Comparison of ENCODE assay signal across 1 cellular context in genomic region chr2:118278046-118278445, GRCh38.
TF ChIP-seq lines count a peak whose summit lies in the region.

No MANE protein-coding gene starts in this region.

TF ChIP-seq in H1, 55 proteins besides CTCF, POLR2A, EP300 and RAD21 (continued from another document):
- TF ChIP-seq NRF1 (IDR thresholded peaks at IDR 0.05; ENCODE audit: low read depth, low read length) (no peak), ASH2L (IDR thresholded peaks at IDR 0.05; ENCODE audit: low read length) (no peak), ATF2 (IDR thresholded peaks at IDR 0.05; ENCODE audit: low read length) (no peak), CREB1 (IDR thresholded peaks at IDR 0.05) (no peak), MAFK (IDR thresholded peaks at IDR 0.05; ENCODE audit: low read depth, low read length) (no peak), EZH2 (IDR thresholded peaks at IDR 0.05; ENCODE audit: low read depth, low read length, severe bottlenecking) (no peak), POLR2AphosphoS5 (IDR thresholded peaks at IDR 0.05; ENCODE audit: low read depth, low read length) (no peak), BACH1 (IDR thresholded peaks at IDR 0.05; ENCODE audit: low read length) (no peak), SP1 (IDR thresholded peaks at IDR 0.05; ENCODE audit: low read depth, low read length) (no peak), SIN3A (conservative IDR thresholded peaks at IDR 0.05 in 1 of 2, IDR thresholded peaks at IDR 0.05 in 1 of 2; ENCODE audit: low read depth in 1 of 2, low read length in 2 of 2) (no peak), GTF2F1 (IDR thresholded peaks at IDR 0.05; ENCODE audit: borderline replicate concordance, low read depth, low read length) (no peak), FOSL1 (IDR thresholded peaks at IDR 0.05; ENCODE audit: insufficient read depth, low read depth, low read length) (no peak), HDAC2 (IDR thresholded peaks at IDR 0.05; ENCODE audit: borderline replicate concordance in 1 of 2, low read depth in 2 of 2, low read length in 2 of 2) (no peak)
